Comparison of ENCODE assay signal across 8 cellular contexts in genomic region chr11:78420796-78421209, GRCh38. TPM values are rescaled to one million over a fixed set of nuclear protein-coding genes. Genes with fewer than 3 reads are reported as not detected.
DNase-seq lines count a peak whose midpoint lies in the region; ATAC-seq and TF ChIP-seq lines count a peak whose summit lies in the region.

No MANE protein-coding gene starts in this region.

- intact Hi-C loops in mucosa of descending colon (cut with DNase I, micrococcal nuclease) = no loop called here
- intact Hi-C loops in tibial artery (cut with DNase I; ENCODE audit: low total_unique reads) = no loop called here

- no peak overlapping the region for H3K9ac ChIP-seq in adipocyte (ENCODE audit: low read length)

- ATAC-seq in mucosa of descending colon (no peak), HG03457 (IDR thresholded peaks at IDR 0.05; ENCODE audit: unreplicated experiment) (no peak)

- DNase-seq in GM06990 (ENCODE audit: extremely low read depth, insufficient read length) (peak; percentile 65), NCI-H2107 treated with DMSO at 0.1 percent for 48 hours (lab: John Stamatoyannopoulos, UW; ENCODE audit: unreplicated experiment) (peak; percentile 66), adipocyte (ENCODE audit: low read depth) (peak; percentile 32), mucosa of descending colon (peak; percentile 44 to 71 (median 46)), tibial artery (peak; percentile 76 to 84), SIG-M5 (lab: John Stamatoyannopoulos, UW) (no peak), mesenteric fat pad (ENCODE audit: low spot score) (no peak)

- H3K36me3 ChIP-seq in GM06990 (ENCODE audit: control insufficient read depth, insufficient read depth, low read length) (no peaks in the 10 kb centered on the region), adipocyte (ENCODE audit: control insufficient read depth, insufficient read depth, low read length, severe bottlenecking) (no peaks in the 10 kb centered on the region), mucosa of descending colon (ENCODE audit: low read depth) (no peaks in the 10 kb centered on the region), tibial artery (no peaks in the 10 kb centered on the region)

- TF ChIP-seq CTCF in GM06990 (IDR thresholded peaks at IDR 0.05; ENCODE audit: insufficient read depth, low read length, poor library complexity, severe bottlenecking) (no peak), mucosa of descending colon (IDR thresholded peaks at IDR 0.05) (peak; percentile 4), tibial artery (IDR thresholded peaks at IDR 0.05) (no peak)

- H3K27ac ChIP-seq in tibial artery = peak overlapping the region; percentile 98 to 100

- peaks cover 37% of the 10 kb centered on the region for H3K4me1 ChIP-seq in adipocyte (ENCODE audit: control insufficient read depth, insufficient read depth, low read length)
- peaks cover 13% of the 10 kb centered on the region for H3K4me1 ChIP-seq in mucosa of descending colon (ENCODE audit: low read depth)
- H3K4me1 ChIP-seq in tibial artery = peaks cover 0 to 49% (median 24%) of the 10 kb centered on the region in 4 donors

- H3K9me3 ChIP-seq in adipocyte (ENCODE audit: control insufficient read depth, low read length) = no peaks in the 10 kb centered on the region
- H3K9me3 ChIP-seq in mucosa of descending colon = no peaks in the 10 kb centered on the region
- H3K9me3 ChIP-seq in tibial artery = no peaks in the 10 kb centered on the region

- H3K4me3 ChIP-seq in GM06990 (replicated peaks; ENCODE audit: low read depth, low read length) (0 out of 2 replicates have a peak overlapping the region, but pooled peaks have one; percentile 12), adipocyte (ENCODE audit: low read length) (peak overlapping the region; percentile 21), mucosa of descending colon (no peak overlapping the region), tibial artery (no peak overlapping the region)

- H3K27me3 ChIP-seq in GM06990 (replicated peaks; ENCODE audit: control insufficient read depth, insufficient read depth, low read length) = no peaks in the 10 kb centered on the region
- no peaks in the 10 kb centered on the region for H3K27me3 ChIP-seq in adipocyte (replicated peaks; ENCODE audit: control insufficient read depth, insufficient read depth, low read length)
- no peaks in the 10 kb centered on the region for H3K27me3 ChIP-seq in tibial artery

RNA-seq across cellular contexts. Expression of gene GAB2, which starts 3.2 kb away (rescaled TPM):
- total RNA-seq in mucosa of descending colon (10 to 100 TPM; 21.5 to 36.1 (median 26.6) TPM), mesenteric fat pad (65.1 TPM)

Comparison
In these comparisons a context has a peak if more than half of its experiments do, and no peak if none do; other contexts are left out.
1. DNase-seq: peak in GM06990 (single experiment), NCI-H2107 treated with DMSO at 0.1 percent for 48 hours (single experiment), adipocyte (single experiment), mucosa of descending colon (3 of 3) and tibial artery (2 of 2); none in SIG-M5 (single experiment) and mesenteric fat pad (single experiment).
2. H3K4me3 ChIP-seq: peak in GM06990 (single experiment) and adipocyte (single experiment); none in mucosa of descending colon (single experiment) and tibial artery (0 of 2).